ENCODE assay signal across 24 cellular contexts in genomic region chr6:150620763-150621162, GRCh38.
"Had no signal": no experiment of that assay in that cellular context is flagged by ENCODE, and none has a peak within 500 bp of the region (broad histone marks: within the 10 kb centered on the region; RNA-seq: fewer than 3 reads in every experiment).

No MANE protein-coding gene starts in this region.

- H3K4me1 ChIP-seq: thyroid gland had no signal

- H3K4me2 ChIP-seq: smooth muscle cell had no signal

- H3K36me3 Mint-ChIP-seq: activated naive CD4-positive, alpha-beta T cell treated with anti-CD3 and anti-CD28 coated beads, Interleukin-2, amount 50 U/mL, for 72 hours; T-cell had no signal

- H3K9me3 Mint-ChIP-seq: activated naive CD4-positive, alpha-beta T cell treated with anti-CD3 and anti-CD28 coated beads, Interleukin-2, amount 50 U/mL, for 72 hours; activated T-helper 1 cell treated with anti-CD3 and anti-CD28 coated beads, Interleukin-12 subunit alpha, Interleukin-12 subunit beta, Interleukin-2, Interleukin-4 antibody, amounts not matched to agents 30 ng/mL and 10 ng/mL and 1 ng/mL, durations not matched to agents 14 hours and 24 hours and 36 hours; T-cell; T-helper 2 cell treated with Interferon-gamma antibody and Interleukin-4, amounts not matched to agents 5 μg/mL and 100 μg/mL, for 36 hours had no signal

- H3K9me3 ChIP-seq: esophagus squamous epithelium, gastroesophageal sphincter, sigmoid colon, thyroid gland had no signal

- H3K36me3 ChIP-seq: gastroesophageal sphincter, sigmoid colon, thyroid gland, WERI-Rb-1 had no signal

- H3K27ac ChIP-seq: esophagus squamous epithelium, gastroesophageal sphincter, sigmoid colon, thyroid gland, WERI-Rb-1 had no signal

- H3K27me3 Mint-ChIP-seq: brain had no signal

- DNase-seq: activated CD4-positive, alpha-beta T cell treated with anti-CD3 and anti-CD28 coated beads for 1 hour; activated CD4-positive, alpha-beta T cell treated with anti-CD3 and anti-CD28 coated beads, Interleukin-2, amount 50 U/mL, for 1 hour; activated CD8-positive, alpha-beta T cell treated with anti-CD3 and anti-CD28 coated beads, Interleukin-2, amount 10 ng/mL, durations not matched to agents 7 days and 5 days; aorta; caudate nucleus; effector memory CD4-positive, alpha-beta T cell; esophagus squamous epithelium; head of caudate nucleus; mesenchymal stem cell; naive thymus-derived CD4-positive, alpha-beta T cell; retina; sigmoid colon; stimulated activated CD4-positive, alpha-beta T cell treated with anti-CD3 and anti-CD28 coated beads, Interleukin-2, amount 100 ng/mL, for 48 hours; stimulated activated CD8-positive, alpha-beta memory T cell treated with anti-CD3 and anti-CD28 coated beads, Interleukin-4, amount 100 ng/mL, for 48 hours; stimulated activated naive CD4-positive, alpha-beta T cell treated with Interleukin-2 at 50 U/mL for 16 hours; T-cell; thyroid gland; WERI-Rb-1 had no signal

- ATAC-seq: activated CD8-positive, alpha-beta T cell treated with anti-CD3 and anti-CD28 coated beads, Interleukin-2, amount 10 ng/mL, durations not matched to agents 7 days and 5 days; activated naive CD4-positive, alpha-beta T cell treated with anti-CD3 and anti-CD28 coated beads, Interleukin-2, amount 50 U/mL, for 72 hours; gastroesophageal sphincter; naive thymus-derived CD4-positive, alpha-beta T cell; T-cell had no signal

- H3K27me3 ChIP-seq: esophagus squamous epithelium, gastroesophageal sphincter, sigmoid colon, thyroid gland had no signal

- H3K27ac Mint-ChIP-seq: activated CD8-positive, alpha-beta T cell treated with anti-CD3 and anti-CD28 coated beads, Interleukin-2, amount 10 ng/mL, durations not matched to agents 7 days and 5 days; activated naive CD4-positive, alpha-beta T cell treated with anti-CD3 and anti-CD28 coated beads, Interleukin-2, amount 50 U/mL, for 72 hours; activated T-helper 1 cell treated with anti-CD3 and anti-CD28 coated beads, Interleukin-12 subunit alpha, Interleukin-12 subunit beta, Interleukin-2, Interleukin-4 antibody, amounts not matched to agents 30 ng/mL and 10 ng/mL and 1 ng/mL, durations not matched to agents 14 hours and 24 hours and 36 hours; naive thymus-derived CD4-positive, alpha-beta T cell; T-cell; T-helper 2 cell treated with Interferon-gamma antibody and Interleukin-4, amounts not matched to agents 5 μg/mL and 100 μg/mL, for 36 hours had no signal

- H3K4me3 Mint-ChIP-seq: activated CD8-positive, alpha-beta T cell treated with anti-CD3 and anti-CD28 coated beads, Interleukin-2, amount 10 ng/mL, durations not matched to agents 7 days and 5 days; activated T-helper 1 cell treated with anti-CD3 and anti-CD28 coated beads, Interleukin-12 subunit alpha, Interleukin-12 subunit beta, Interleukin-2, Interleukin-4 antibody, amounts not matched to agents 30 ng/mL and 10 ng/mL and 1 ng/mL, durations not matched to agents 14 hours and 24 hours and 36 hours; brain; naive thymus-derived CD4-positive, alpha-beta T cell; T-cell; T-helper 2 cell treated with Interferon-gamma antibody and Interleukin-4, amounts not matched to agents 5 μg/mL and 100 μg/mL, for 36 hours had no signal

- H3K4me3 ChIP-seq: esophagus squamous epithelium, gastroesophageal sphincter, sigmoid colon, smooth muscle cell, thyroid gland had no signal
